ENCODE assay signal across 8 cellular contexts in genomic region chr12:110741795-110742717, GRCh38. TPM values are rescaled to one million over a fixed set of nuclear protein-coding genes. Genes with fewer than 3 reads are reported as not detected.
DNase-seq lines count a peak whose midpoint lies in the region; ATAC-seq, FAIRE-seq and TF ChIP-seq lines count a peak whose summit lies in the region.

No MANE protein-coding gene starts in this region.

- H3K4me3 ChIP-seq in Peyer's patch (peak overlapping the region; percentile 79 to 94 (median 92)), breast epithelium (peak overlapping the region; percentile 91 to 99 (median 99)), kidney epithelial cell (ENCODE audit: low read depth, low read length) (peak overlapping the region; percentile 96)

- FAIRE-seq in HTR-8/SVneo (lab: Jason Lieb, UNC), result no peak

- H3K27ac ChIP-seq in Peyer's patch (peak overlapping the region; percentile 92 to 95 (median 93)), breast epithelium (peak overlapping the region; percentile 95 to 97)

- TF ChIP-seq POLR2A in Peyer's patch (IDR thresholded peaks at IDR 0.05) (peak in 1 of 2 donors; percentile 12), breast epithelium (IDR thresholded peaks at IDR 0.05) (no peak)

- H3K4me1 ChIP-seq in Peyer's patch (peaks cover 0 to 59% (median 18%) of the 10 kb centered on the region in 4 donors), breast epithelium (peaks cover 0 to 11% of the 10 kb centered on the region in 2 donors)

- ATAC-seq in GM18907 (IDR thresholded peaks at IDR 0.05; ENCODE audit: unreplicated experiment) (peak; percentile 28), HG03460 (IDR thresholded peaks at IDR 0.05; ENCODE audit: unreplicated experiment) (peak; percentile 15)

- H3K36me3 ChIP-seq in Peyer's patch, result no peaks in the 10 kb centered on the region
- H3K36me3 ChIP-seq in breast epithelium, result no peaks in the 10 kb centered on the region
- no peaks in the 10 kb centered on the region for H3K36me3 ChIP-seq in kidney epithelial cell (ENCODE audit: control insufficient read depth, insufficient read depth, low read length)

- intact Hi-C loops in breast epithelium (cut with DNase I; ENCODE audit: low total_unique reads), result no loop called here

- no peak for TF ChIP-seq CTCF in Peyer's patch (IDR thresholded peaks at IDR 0.05)
- no peak for TF ChIP-seq CTCF in breast epithelium (IDR thresholded peaks at IDR 0.05)
- TF ChIP-seq CTCF in kidney epithelial cell (IDR thresholded peaks at IDR 0.05; ENCODE audit: insufficient read depth, low read length, poor library complexity, severe bottlenecking), result no peak

- no peaks in the 10 kb centered on the region for H3K27me3 ChIP-seq in Peyer's patch
- no peaks in the 10 kb centered on the region for H3K27me3 ChIP-seq in breast epithelium
- no peaks in the 10 kb centered on the region for H3K27me3 ChIP-seq in kidney epithelial cell (ENCODE audit: control insufficient read depth, insufficient read depth, low read length)

- DNase-seq in Ammon's horn (ENCODE audit: low spot score) (peak; percentile 58), Peyer's patch (peak in 1 of 3 donors; percentile 66), breast epithelium (ENCODE audit: low spot score in 2 of 2) (peak in 1 of 2 donors; percentile 57), kidney epithelial cell (ENCODE audit: low read depth) (no peak), HTR-8/SVneo (ENCODE audit: insufficient read length, low spot score) (no peak)
- DNase-seq in stimulated activated CD8-positive, alpha-beta memory T cell treated with anti-CD3 and anti-CD28 coated beads, Interleukin-4, amount 100 ng/mL, for 48 hours, result peak; percentile 42

- H3K9me3 ChIP-seq in Peyer's patch, result no peaks in the 10 kb centered on the region
- no peaks in the 10 kb centered on the region for H3K9me3 ChIP-seq in breast epithelium

RNA-seq across cellular contexts. Expression of gene PPP1CC, which starts 0.6 kb away (rescaled TPM):
- 100 to 1,000 TPM; 174 to 361 (median 217) TPM for total RNA-seq in Peyer's patch
- 100 to 1,000 TPM in 2 of 3 donors, 10 to 100 TPM in 1; 97.7 to 135 (median 106) TPM for total RNA-seq in breast epithelium
- 81.6 and 93.1 TPM in 2 replicates for total RNA-seq in kidney epithelial cell

RNA-seq across cellular contexts. Expression of gene HVCN1, which starts 53.1 kb away (rescaled TPM):
- total RNA-seq in Peyer's patch, result 10 to 100 TPM in 1 of 4 donors, 1 to 10 TPM in 3; 2.6 to 16.5 (median 4.7) TPM
- 10 to 100 TPM in 1 of 3 donors, 1 to 10 TPM in 2; 2.6 to 16.6 (median 7.6) TPM for total RNA-seq in breast epithelium
- 0.33 and 2.1 TPM in 2 replicates for total RNA-seq in kidney epithelial cell

Comparison
In these comparisons a context has a peak if more than half of its experiments do, and no peak if none do; other contexts are left out.
1. DNase-seq: peak in Ammon's horn (single experiment) and stimulated activated CD8-positive, alpha-beta memory T cell treated with anti-CD3 and anti-CD28 coated beads, Interleukin-4, amount 100 ng/mL, for 48 hours (single experiment); none in kidney epithelial cell (single experiment) and HTR-8/SVneo (single experiment).
2. Peak in every context shown above with its lines, with median percentiles within 50 percentile points of each other: H3K4me3 ChIP-seq.